1 cellular context compared by ENCODE assay signal in the genomic region with DNA sequence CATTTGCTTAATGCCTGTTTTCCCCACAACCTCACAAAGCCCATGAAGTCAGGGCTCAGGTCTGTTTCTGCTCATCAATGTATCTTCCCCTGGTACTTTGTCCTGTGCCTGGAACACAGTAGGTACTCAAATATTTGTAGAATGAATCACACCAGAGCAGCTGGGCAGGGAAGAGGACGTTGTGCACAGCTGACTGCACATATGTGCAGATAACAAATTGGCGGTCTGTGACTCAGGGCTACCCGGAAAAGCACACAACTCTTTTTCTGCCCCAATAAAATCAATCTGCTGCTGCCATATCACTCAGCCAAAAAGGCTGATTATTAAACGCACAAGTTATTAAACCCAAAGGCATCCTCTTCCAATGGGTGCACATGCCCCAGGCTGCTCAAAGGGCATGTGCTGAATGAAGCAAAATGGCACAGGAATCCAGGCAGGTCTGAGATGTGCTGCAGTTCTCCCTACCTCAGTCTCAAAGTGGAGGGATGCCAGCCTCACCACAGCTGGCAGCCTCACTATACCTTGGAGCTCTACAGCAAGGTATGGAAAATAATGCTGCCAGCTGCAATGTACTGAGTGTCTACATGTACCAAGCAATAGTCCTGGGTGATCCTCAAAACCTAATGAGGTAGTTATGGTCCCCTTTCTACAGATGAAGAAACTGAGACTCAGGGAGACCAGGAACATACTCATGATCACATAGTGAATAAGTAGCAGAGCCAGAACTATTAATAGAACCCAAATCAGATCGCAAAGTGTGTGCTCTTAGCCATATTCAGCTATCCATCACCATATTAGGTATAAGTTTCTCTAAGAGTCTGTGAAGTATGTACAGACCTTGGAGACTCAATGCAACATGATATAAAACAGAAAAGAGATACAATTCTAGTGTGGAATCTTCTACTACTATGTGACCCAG.
TF ChIP-seq lines count a peak whose summit lies in the region.

No MANE protein-coding gene starts in this region.

TF ChIP-seq in K562, 482 proteins besides CTCF, POLR2A, EP300 and RAD21 (continued from another document):
- peak; percentile 83 for TF ChIP-seq ZNF395 (CRISPR knock-in tag; IDR thresholded peaks at IDR 0.05)
- TF ChIP-seq NCOR1 (IDR thresholded peaks at IDR 0.05), result peak; percentile 76
- no peak for TF ChIP-seq SP1 (CRISPR knock-in tag; IDR thresholded peaks at IDR 0.05)
- TF ChIP-seq ARID1B (IDR thresholded peaks at IDR 0.05), result peak; percentile 90
- no peak for TF ChIP-seq ZNF609 (CRISPR knock-in tag; IDR thresholded peaks at IDR 0.05; ENCODE audit: borderline replicate concordance)
- no peak for TF ChIP-seq NCOA2 (IDR thresholded peaks at IDR 0.05; ENCODE audit: partially characterized antibody in 2 of 2)
- peak; percentile 95 for TF ChIP-seq TEAD4 (IDR thresholded peaks at IDR 0.05; ENCODE audit: low read length)
- no peak for TF ChIP-seq TEAD4 (CRISPR knock-in tag; IDR thresholded peaks at IDR 0.05; ENCODE audit: borderline replicate concordance)
- peak; percentile 63; the same call in 1 of the 2 replicates for TF ChIP-seq SOX6 (IDR thresholded peaks at IDR 0.05)
- TF ChIP-seq ZNF239 (CRISPR knock-in tag; IDR thresholded peaks at IDR 0.05), result no peak
- TF ChIP-seq TFAP4 (CRISPR knock-in tag; IDR thresholded peaks at IDR 0.05; ENCODE audit: borderline replicate concordance), result peak; percentile 100
- TF ChIP-seq SMARCA4 (IDR thresholded peaks at IDR 0.05), result peak; percentile 91
- no peak for TF ChIP-seq PHF8 (IDR thresholded peaks at IDR 0.05; ENCODE audit: borderline replicate concordance, low read length)
- 0 out of 2 replicates have a peak, but pooled peaks have one; percentile 52 for TF ChIP-seq JUNB (CRISPR knock-in tag; conservative IDR thresholded peaks at IDR 0.05)
